13 cellular contexts compared by ENCODE assay signal in the genomic region with DNA sequence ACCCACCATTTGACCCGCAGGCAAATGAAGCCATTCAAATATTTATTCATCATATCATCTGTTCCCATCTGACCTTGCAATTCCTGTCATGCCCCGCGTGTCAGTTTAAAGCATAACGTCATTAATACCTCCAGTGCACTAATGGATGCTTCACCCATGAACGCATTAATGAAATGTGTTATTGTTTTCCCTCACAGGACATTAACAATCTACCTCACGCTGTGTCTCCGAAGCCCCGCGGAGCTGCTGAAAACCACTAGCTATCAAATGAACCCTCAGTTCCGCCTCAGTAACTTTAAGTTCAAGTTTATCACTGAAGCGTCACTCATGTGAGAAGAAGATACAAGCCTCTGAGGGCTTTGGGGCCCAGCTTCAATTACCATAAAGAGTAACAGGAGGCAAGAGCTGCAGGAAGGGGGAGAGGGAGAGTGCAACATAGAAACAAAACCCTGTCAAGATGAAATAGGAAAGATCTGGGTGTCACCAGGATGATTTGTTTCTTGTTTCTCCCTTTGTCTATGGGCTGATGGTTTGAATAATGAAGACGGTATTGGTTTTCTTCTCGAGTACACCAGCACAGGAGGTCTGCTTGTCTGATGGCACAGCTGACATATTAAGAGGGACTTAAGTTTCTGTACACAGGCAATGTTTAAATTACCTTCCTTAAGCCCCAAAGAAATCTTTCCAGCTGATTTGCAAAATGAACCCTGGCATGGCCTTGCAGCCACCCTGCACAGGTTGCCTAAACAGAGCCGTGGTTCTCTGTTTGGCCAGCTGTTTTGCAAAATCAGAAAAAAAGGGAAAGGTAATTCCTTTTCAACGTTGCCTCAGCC.
DNase-seq lines count a peak whose midpoint lies in the region; ATAC-seq lines count a peak whose summit lies in the region.
"Had no signal": no experiment of that assay in that cellular context is flagged by ENCODE, and none has a peak within 500 bp of the region (broad histone marks: within the 10 kb centered on the region; RNA-seq: fewer than 3 reads in every experiment).

No MANE protein-coding gene starts in this region.

- DNase-seq in DMS53 (lab: John Stamatoyannopoulos, UW) (peak; percentile 89), NCI-H1694 (lab: John Stamatoyannopoulos, UW) (peak; percentile 47), OCI-M1 (lab: John Stamatoyannopoulos, UW) (peak; percentile 19), kidney glomerular epithelial cell (lab: John Stamatoyannopoulos, UW) (peak; percentile 87), UCSD-AML1 (lab: John Stamatoyannopoulos, UW; ENCODE audit: unreplicated experiment) (no peak), SIG-M5 treated with dmso at 0.1 percent for 504 hours (lab: John Stamatoyannopoulos, UW; ENCODE audit: unreplicated experiment) (no peak)
- DNase-seq in stimulated activated naive CD8-positive, alpha-beta T cell treated with anti-CD3 and anti-CD28 coated beads, Interleukin-15, Interleukin-2, amounts not matched to agents 100 U/mL and 50 U/mL, for 24 hours: no peak
- DNase-seq: activated T-cell treated with anti-CD3 and anti-CD28 coated beads, Interleukin-2, amount 50 U/mL, for 1 hour; CD8-positive, alpha-beta memory T cell; stimulated activated CD4-positive, alpha-beta T cell treated with anti-CD3 and anti-CD28 coated beads, Interleukin-1b, Interleukin-23, amount 100 ng/mL, for 48 hours; stomach had no signal

- no peak for ATAC-seq in stimulated activated naive CD8-positive, alpha-beta T cell treated with anti-CD3 and anti-CD28 coated beads, Interleukin-15, Interleukin-2, amounts not matched to agents 100 U/mL and 50 U/mL, for 24 hours
- ATAC-seq in GM21717 (IDR thresholded peaks at IDR 0.05; ENCODE audit: unreplicated experiment): no peak
- ATAC-seq: K562 had no signal

Comparison
In these comparisons a context has a peak if more than half of its experiments do, and no peak if none do; other contexts are left out.
1. DNase-seq: peak in DMS53 (single experiment), NCI-H1694 (single experiment), OCI-M1 (single experiment) and kidney glomerular epithelial cell (single experiment); none in UCSD-AML1 (single experiment), stimulated activated naive CD8-positive, alpha-beta T cell treated with anti-CD3 and anti-CD28 coated beads, Interleukin-15, Interleukin-2, amounts not matched to agents 100 U/mL and 50 U/mL, for 24 hours (single experiment) and SIG-M5 treated with dmso at 0.1 percent for 504 hours (single experiment).